Comparison of ENCODE assay signal across 17 cellular contexts in genomic region chr12:93727195-93727811, GRCh38. TPM values are rescaled to one million over a fixed set of nuclear protein-coding genes. Genes with fewer than 3 reads are reported as not detected.
A peak's percentile ranks its signal among the peaks of the same experiment; 100 is the strongest.
DNase-seq lines count a peak whose midpoint lies in the region; ATAC-seq and TF ChIP-seq lines count a peak whose summit lies in the region.
"Had no signal": no experiment of that assay in that cellular context is flagged by ENCODE, and none has a peak within 500 bp of the region (broad histone marks: within the 10 kb centered on the region; RNA-seq: fewer than 3 reads in every experiment).

No MANE protein-coding gene starts in this region.

- peak overlapping the region in 2 of 3 donors; percentile 83 to 87 for H3K27ac ChIP-seq in right lobe of liver
- peak overlapping the region; percentile 14 for H3K27ac ChIP-seq in urinary bladder (ENCODE audit: low read depth)
- H3K27ac ChIP-seq: A549, upper lobe of left lung had no signal

- no peak overlapping the region for H3K27ac Mint-ChIP-seq in osteocyte (ENCODE audit: unreplicated experiment)
- H3K27ac Mint-ChIP-seq: activated CD4-positive, alpha-beta T cell treated with anti-CD3 and anti-CD28 coated beads, Interleukin-2, amount 10 ng/mL, durations not matched to agents 24 days and 14 days; activated T-cell treated with anti-CD3 and anti-CD28 coated beads, Interleukin-2, amount 50 U/mL, for 72 hours; natural killer cell treated with Interleukin-12 subunit alpha and Interleukin-12 subunit beta and Interleukin-15 and Interleukin-18, amount 100 ng/mL, for 72 hours; T-helper 1 cell treated with Interleukin-12 subunit alpha and Interleukin-12 subunit beta and Interleukin-4 antibody, amounts not matched to agents 30 μg/mL and 1 μg/mL, for 36 hours had no signal

- H3K36me3 ChIP-seq in adipocyte (ENCODE audit: control insufficient read depth, insufficient read depth, low read length, severe bottlenecking), result no peaks in the 10 kb centered on the region
- no peaks in the 10 kb centered on the region for H3K36me3 ChIP-seq in right lobe of liver
- H3K36me3 ChIP-seq in urinary bladder (ENCODE audit: insufficient read depth), result no peaks in the 10 kb centered on the region
- H3K36me3 ChIP-seq: spleen, upper lobe of left lung had no signal

- WGBS in right lobe of liver (ENCODE audit: insufficient coverage, low coverage, low lambda C conversion rate, missing lambda C conversion rate), result 50% methylated on average over 1 of the region's 3 CpGs
- WGBS in urinary bladder, result 45% methylated on average over 3 of the region's 3 CpGs

- H3K27me3 ChIP-seq in adipocyte (replicated peaks; ENCODE audit: control insufficient read depth, insufficient read depth, low read length) (no peaks in the 10 kb centered on the region), right lobe of liver (no peaks in the 10 kb centered on the region)
- H3K27me3 ChIP-seq: spleen, upper lobe of left lung had no signal

- peak; percentile 56 for DNase-seq in NOMO-1 treated with DMSO at 0.1 percent for 48 hours (lab: John Stamatoyannopoulos, UW; ENCODE audit: unreplicated experiment)
- no peak for DNase-seq in NOMO-1 treated with dmso at 0.1 percent for 144 hours (lab: John Stamatoyannopoulos, UW; ENCODE audit: unreplicated experiment)
- DNase-seq in adipocyte (ENCODE audit: low read depth), result peak; percentile 37
- DNase-seq in right lobe of liver, result peak in 1 of 3 donors; percentile 57
- DNase-seq in hypothalamus (lab: John Stamatoyannopoulos, UW), result no peak
- DNase-seq in osteocyte (ENCODE audit: extremely low spot score, unreplicated experiment), result no peak
- DNase-seq: activated CD4-positive, alpha-beta T cell treated with anti-CD3 and anti-CD28 coated beads, Interleukin-2, amount 10 ng/mL, durations not matched to agents 24 days and 14 days; activated T-cell treated with anti-CD3 and anti-CD28 coated beads, Interleukin-2, amount 50 U/mL, for 72 hours; anterior cingulate cortex; PC-3; spleen; upper lobe of left lung had no signal

- no peak overlapping the region for H3K9ac ChIP-seq in adipocyte (ENCODE audit: low read length)

- ATAC-seq in right lobe of liver (peak; percentile 58 to 72 (median 62)), HG03039 (IDR thresholded peaks at IDR 0.05; ENCODE audit: unreplicated experiment) (no peak)
- ATAC-seq: activated T-cell treated with anti-CD3 and anti-CD28 coated beads, Interleukin-2, amount 50 U/mL, for 72 hours; PC-3 had no signal

- no peak overlapping the region for H3K4me3 Mint-ChIP-seq in osteocyte (ENCODE audit: unreplicated experiment)
- H3K4me3 Mint-ChIP-seq: activated CD4-positive, alpha-beta T cell treated with anti-CD3 and anti-CD28 coated beads, Interleukin-2, amount 10 ng/mL, durations not matched to agents 24 days and 14 days; activated T-cell treated with anti-CD3 and anti-CD28 coated beads, Interleukin-2, amount 50 U/mL, for 72 hours; natural killer cell treated with Interleukin-12 subunit alpha and Interleukin-12 subunit beta and Interleukin-15 and Interleukin-18, amount 100 ng/mL, for 72 hours; T-helper 1 cell treated with Interleukin-12 subunit alpha and Interleukin-12 subunit beta and Interleukin-4 antibody, amounts not matched to agents 30 μg/mL and 1 μg/mL, for 36 hours had no signal

- H3K4me1 Mint-ChIP-seq in osteocyte (ENCODE audit: unreplicated experiment), result peaks cover 5% of the 10 kb centered on the region

- no peaks in the 10 kb centered on the region for H3K36me3 Mint-ChIP-seq in osteocyte (ENCODE audit: unreplicated experiment)

- H3K9me3 Mint-ChIP-seq in osteocyte (ENCODE audit: unreplicated experiment), result peaks cover 11% of the 10 kb centered on the region

- no peak for TF ChIP-seq POLR2A in right lobe of liver (IDR thresholded peaks at IDR 0.05)

- H3K4me1 ChIP-seq in adipocyte (ENCODE audit: control insufficient read depth, insufficient read depth, low read length), result peaks cover 16% of the 10 kb centered on the region
- peaks cover 0 to 56% (median 17%) of the 10 kb centered on the region in 4 donors for H3K4me1 ChIP-seq in right lobe of liver
- H3K4me1 ChIP-seq in urinary bladder (ENCODE audit: insufficient read depth), result peaks cover 1% of the 10 kb centered on the region
- H3K4me1 ChIP-seq: A549 had no signal

- intact Hi-C loops in right lobe of liver (cut with DNase I), result no loop called here

- TF ChIP-seq CTCF in right lobe of liver (IDR thresholded peaks at IDR 0.05) (no peak), osteocyte (IDR thresholded peaks at IDR 0.05) (no peak)

- H3K9me3 ChIP-seq in adipocyte (ENCODE audit: control insufficient read depth, low read length) (peaks cover 5% of the 10 kb centered on the region), right lobe of liver (no peaks in the 10 kb centered on the region)
- H3K9me3 ChIP-seq: upper lobe of left lung had no signal

- no peaks in the 10 kb centered on the region for H3K27me3 Mint-ChIP-seq in osteocyte (ENCODE audit: unreplicated experiment)
- H3K27me3 Mint-ChIP-seq: activated CD4-positive, alpha-beta T cell treated with anti-CD3 and anti-CD28 coated beads, Interleukin-2, amount 10 ng/mL, durations not matched to agents 24 days and 14 days; natural killer cell treated with Interleukin-12 subunit alpha and Interleukin-12 subunit beta and Interleukin-15 and Interleukin-18, amount 100 ng/mL, for 72 hours had no signal

- no peak overlapping the region for H3K4me3 ChIP-seq in adipocyte (ENCODE audit: low read length)
- no peak overlapping the region for H3K4me3 ChIP-seq in right lobe of liver
- no peak overlapping the region for H3K4me3 ChIP-seq in urinary bladder (ENCODE audit: low read depth, low read length)
- H3K4me3 ChIP-seq: A549, spleen, upper lobe of left lung had no signal

RNA-seq across cellular contexts. Expression of gene CRADD, which starts 50.1 kb away (rescaled TPM):
- 10 to 100 TPM; 17.2 to 65.3 (median 30.8) TPM for total RNA-seq in right lobe of liver
- 22.7 TPM for total RNA-seq in urinary bladder
- 29.6 TPM for polyA plus RNA-seq in urinary bladder
- 12.7 and 13.8 TPM in 2 replicates for total RNA-seq in osteocyte

Comparison
In these comparisons a context has a peak if more than half of its experiments do, and no peak if none do; other contexts are left out.
1. DNase-seq: peak in NOMO-1 treated with DMSO at 0.1 percent for 48 hours (single experiment) and adipocyte (single experiment); none in NOMO-1 treated with dmso at 0.1 percent for 144 hours (single experiment), hypothalamus (0 of 51) and osteocyte (single experiment).